Comparison of ENCODE assay signal across 23 cellular contexts in genomic region chr10:811781-812180, GRCh38.
"Had no signal": no experiment of that assay in that cellular context is flagged by ENCODE, and none has a peak within 500 bp of the region (broad histone marks: within the 10 kb centered on the region; RNA-seq: fewer than 3 reads in every experiment).

No MANE protein-coding gene starts in this region.

- H3K27me3 Mint-ChIP-seq: activated naive CD8-positive, alpha-beta T cell; brain; naive B cell; stimulated activated naive CD8-positive, alpha-beta T cell treated with anti-CD3 and anti-CD28 coated beads, Interleukin-15, Interleukin-2, amounts not matched to agents 100 ng/mL and 50 ng/mL, for 24 hours had no signal

- ATAC-seq: activated T-cell treated with anti-CD3 and anti-CD28 coated beads, Interleukin-2, amount 50 U/mL, for 4 hours; left lobe of liver had no signal

- H3K36me3 ChIP-seq: uterus had no signal

- H3K36me3 Mint-ChIP-seq: activated naive CD8-positive, alpha-beta T cell had no signal

- H3K27me3 ChIP-seq: suprapubic skin, uterus had no signal

- DNase-seq: activated CD4-positive, CD25-positive, alpha-beta regulatory T cell treated with anti-CD3 and anti-CD28 coated beads, Interleukin-2, amount 50 U/mL, for 72 hours; activated CD8-positive, alpha-beta memory T cell treated with anti-CD3 and anti-CD28 coated beads, Interleukin-2, amount 50 U/mL, for 48 hours; activated naive CD4-positive, alpha-beta T cell; activated T-cell treated with anti-CD3 and anti-CD28 coated beads, Interleukin-2, amount 50 U/mL, for 4 hours; amygdala; caudate nucleus; dermis blood vessel endothelial cell; effector CD8-positive, alpha-beta T cell; foreskin melanocyte; naive B cell; occipital lobe; retina; stimulated activated CD4-positive, alpha-beta T cell treated with anti-CD3 and anti-CD28 coated beads, Interleukin-4, amount 100 ng/mL, for 4 hours; trophoblast cell; uterus had no signal

- H3K4me1 ChIP-seq: suprapubic skin, uterus had no signal

- H3K4me3 ChIP-seq: lung, suprapubic skin, uterus had no signal

- H3K27ac Mint-ChIP-seq: activated naive CD8-positive, alpha-beta T cell; activated T-helper 2 cell treated with anti-CD3 and anti-CD28 coated beads, Interferon-gamma antibody, Interleukin-2, Interleukin-4, amounts not matched to agents 10 μg/mL and 5 μg/mL and 100 μg/mL, durations not matched to agents 14 hours and 24 hours and 36 hours; stimulated activated naive CD8-positive, alpha-beta T cell treated with anti-CD3 and anti-CD28 coated beads, Interleukin-15, Interleukin-2, amounts not matched to agents 100 ng/mL and 50 ng/mL, for 24 hours had no signal

- H3K4me3 Mint-ChIP-seq: activated naive CD8-positive, alpha-beta T cell; activated T-cell treated with anti-CD3 and anti-CD28 coated beads, Interleukin-2, amount 50 U/mL, for 4 hours; brain; naive B cell; neural crest cell; stimulated activated naive CD8-positive, alpha-beta T cell treated with anti-CD3 and anti-CD28 coated beads, Interleukin-15, Interleukin-2, amounts not matched to agents 100 ng/mL and 50 ng/mL, for 24 hours had no signal

- H3K9me3 Mint-ChIP-seq: activated T-cell treated with anti-CD3 and anti-CD28 coated beads, Interleukin-2, amount 50 U/mL, for 4 hours; activated T-helper 2 cell treated with anti-CD3 and anti-CD28 coated beads, Interferon-gamma antibody, Interleukin-2, Interleukin-4, amounts not matched to agents 10 μg/mL and 5 μg/mL and 100 μg/mL, durations not matched to agents 14 hours and 24 hours and 36 hours; brain; naive B cell; neural crest cell; stimulated activated naive CD8-positive, alpha-beta T cell treated with anti-CD3 and anti-CD28 coated beads, Interleukin-15, Interleukin-2, amounts not matched to agents 100 ng/mL and 50 ng/mL, for 24 hours had no signal

- H3K27ac ChIP-seq: suprapubic skin, uterus had no signal

- H3K4me1 Mint-ChIP-seq: brain, neural crest cell had no signal

- H3K9me3 ChIP-seq: suprapubic skin, uterus had no signal
